In genomic region chr7:154903083-154903731, GRCh38 we compare ENCODE assay signal across 32 cellular contexts.
DNase-seq lines count a peak whose midpoint lies in the region; ATAC-seq and TF ChIP-seq lines count a peak whose summit lies in the region.
"Had no signal": no experiment of that assay in that cellular context is flagged by ENCODE, and none has a peak within 500 bp of the region (broad histone marks: within the 10 kb centered on the region; RNA-seq: fewer than 3 reads in every experiment).

No MANE protein-coding gene starts in this region.

- no peaks in the 10 kb centered on the region for H3K79me2 ChIP-seq in smooth muscle cell (ENCODE audit: low read depth)

- no peak for TF ChIP-seq CTCF in neural crest cell (conservative IDR thresholded peaks at IDR 0.05)
- TF ChIP-seq CTCF in smooth muscle cell (IDR thresholded peaks at IDR 0.05; ENCODE audit: borderline replicate concordance, insufficient read depth, poor library complexity, severe bottlenecking), result no peak

- H3K4me2 ChIP-seq in smooth muscle cell, result no peak overlapping the region
- H3K4me2 ChIP-seq: PC-9 had no signal

- DNase-seq in NCI-H748 (lab: John Stamatoyannopoulos, UW; ENCODE audit: unreplicated experiment) (peak; percentile 51), NCI-H748 treated with DMSO at 0.1 percent for 48 hours (lab: John Stamatoyannopoulos, UW) (no peak), neural crest cell (ENCODE audit: low read depth, low spot score) (no peak), smooth muscle cell (lab: John Stamatoyannopoulos, UW; ENCODE audit: unreplicated experiment) (no peak)
- no peak for DNase-seq in stimulated activated CD4-positive, alpha-beta T cell treated with anti-CD3 and anti-CD28 coated beads, Interleukin-1b, Interleukin-23, amount 100 ng/mL, for 48 hours
- DNase-seq: 8988T; activated CD4-positive, alpha-beta T cell treated with anti-CD3 and anti-CD28 coated beads, Interleukin-2, amount 50 U/mL, for 48 hours; activated CD4-positive, CD25-positive, alpha-beta regulatory T cell; activated naive CD4-positive, alpha-beta T cell treated with Interleukin-2 at 50 U/mL for 16 hours; brain microvascular endothelial cell; Calu3; effector memory CD8-positive, alpha-beta T cell; foreskin fibroblast; GM23248; heart left ventricle; HFFc6; KG1; mesendoderm; MM.1S; naive B cell; NCI-H1417; NCI-H2107; NCI-H510A; PC-9; Right ventricle myocardium superior; stimulated activated naive CD8-positive, alpha-beta T cell treated with anti-CD3 and anti-CD28 coated beads, Interleukin-15, Interleukin-2, amounts not matched to agents 100 U/mL and 50 U/mL, for 24 hours; T1000; thyroid gland had no signal

- H3K27me3 Mint-ChIP-seq in neural crest cell (ENCODE audit: low read depth), result no peaks in the 10 kb centered on the region

- no peaks in the 10 kb centered on the region for H3K9me3 ChIP-seq in smooth muscle cell (replicated peaks; ENCODE audit: low read depth)
- H3K9me3 ChIP-seq: thyroid gland had no signal

- no peak overlapping the region for H3K4me3 Mint-ChIP-seq in neural crest cell
- H3K4me3 Mint-ChIP-seq: effector memory CD8-positive, alpha-beta T cell; HFFc6; naive B cell had no signal

- no peaks in the 10 kb centered on the region for H3K9me3 Mint-ChIP-seq in neural crest cell
- H3K9me3 Mint-ChIP-seq: effector memory CD8-positive, alpha-beta T cell; HFFc6; naive B cell had no signal

- peak overlapping the region; percentile 19 for H3K27ac Mint-ChIP-seq in neural crest cell (ENCODE audit: unreplicated experiment)
- H3K27ac Mint-ChIP-seq: effector memory CD8-positive, alpha-beta T cell; HFFc6; naive B cell had no signal

- no peaks in the 10 kb centered on the region for H3F3A ChIP-seq in smooth muscle cell (ENCODE audit: low read depth)

- H3K36me3 Mint-ChIP-seq in neural crest cell (ENCODE audit: low read depth), result peaks cover 2% of the 10 kb centered on the region
- H3K36me3 Mint-ChIP-seq: naive B cell had no signal

- no peak overlapping the region for H3K9ac ChIP-seq in smooth muscle cell (ENCODE audit: low read depth)
- H3K9ac ChIP-seq: GM23248 had no signal

- H3K4me1 ChIP-seq in smooth muscle cell (ENCODE audit: low read depth), result no peaks in the 10 kb centered on the region
- H3K4me1 ChIP-seq: heart left ventricle, thyroid gland had no signal

- no peaks in the 10 kb centered on the region for H3K36me3 ChIP-seq in smooth muscle cell (ENCODE audit: low read depth)
- H3K36me3 ChIP-seq: brain microvascular endothelial cell, heart left ventricle, thyroid gland had no signal

- peaks cover 8% of the 10 kb centered on the region for H3K4me1 Mint-ChIP-seq in neural crest cell

- H3K4me3 ChIP-seq in smooth muscle cell, result no peak overlapping the region
- H3K4me3 ChIP-seq: GM12878, GM23248, heart left ventricle, PC-9, thyroid gland had no signal

- no peak overlapping the region for H2AFZ ChIP-seq in smooth muscle cell (ENCODE audit: low read depth)
- H2AFZ ChIP-seq: GM23248, PC-9 had no signal

- ATAC-seq in GM21526 (IDR thresholded peaks at IDR 0.05; ENCODE audit: low FRiP score, unreplicated experiment), result no peak
- ATAC-seq: effector memory CD8-positive, alpha-beta T cell; GM12878; heart left ventricle; stimulated activated naive CD8-positive, alpha-beta T cell treated with anti-CD3 and anti-CD28 coated beads, Interleukin-15, Interleukin-2, amounts not matched to agents 100 U/mL and 50 U/mL, for 24 hours had no signal

- H3K27me3 ChIP-seq in layer of hippocampus (ENCODE audit: control insufficient read depth, insufficient read depth, low read length), result no peaks in the 10 kb centered on the region
- no peaks in the 10 kb centered on the region for H3K27me3 ChIP-seq in smooth muscle cell (ENCODE audit: low read depth)
- H3K27me3 ChIP-seq: brain microvascular endothelial cell, thyroid gland had no signal

- WGBS in smooth muscle cell (ENCODE audit: low lambda C conversion rate), result 80% methylated on average over 14 of the region's 14 CpGs

- H3K27ac ChIP-seq in layer of hippocampus (ENCODE audit: low read depth, low read length), result peak overlapping the region; percentile 70
- H3K27ac ChIP-seq in temporal lobe (ENCODE audit: low read depth, low read length), result peak overlapping the region; percentile 69
- no peak overlapping the region for H3K27ac ChIP-seq in smooth muscle cell (ENCODE audit: low read depth)
- H3K27ac ChIP-seq: brain microvascular endothelial cell, GM23248, heart left ventricle, PC-9, thyroid gland had no signal

- no peaks in the 10 kb centered on the region for H4K20me1 ChIP-seq in smooth muscle cell (ENCODE audit: low read depth)
